Comparison of ENCODE assay signal across 1 cellular context in genomic region chr5:55994998-55995914, GRCh38.
TF ChIP-seq lines count a peak whose summit lies in the region.

No MANE protein-coding gene starts in this region.

TF ChIP-seq in SK-N-SH, 30 proteins besides CTCF, POLR2A, EP300 and RAD21 (continued from another document):
- TF ChIP-seq ZBTB33 (IDR thresholded peaks at IDR 0.05; ENCODE audit: borderline replicate concordance, low read depth) (peak; percentile 38; the same call in 1 of the 2 replicates), FOXM1 (IDR thresholded peaks at IDR 0.05; ENCODE audit: low read depth) (no peak), FOSL2 (IDR thresholded peaks at IDR 0.05; ENCODE audit: borderline replicate concordance, low read depth) (no peak), GABPA (IDR thresholded peaks at IDR 0.05; ENCODE audit: low read depth) (peak; percentile 41; the same call in 1 of the 2 replicates), CHD2 (IDR thresholded peaks at IDR 0.05; ENCODE audit: low read length, partially characterized antibody) (peak; percentile 91), REST (IDR thresholded peaks at IDR 0.05; ENCODE audit: low read depth, low read length) (no peak), TCF12 (IDR thresholded peaks at IDR 0.05) (peak; percentile 35; the same call in 1 of the 2 replicates), TAF1 (IDR thresholded peaks at IDR 0.05; ENCODE audit: borderline replicate concordance, low read depth, low read length) (no peak; the same call in 1 of the 2 replicates), RCOR1 (IDR thresholded peaks at IDR 0.05; ENCODE audit: low read length) (peak; percentile 34; the same call in 1 of the 2 replicates), MAX (IDR thresholded peaks at IDR 0.05; ENCODE audit: low read depth) (peak; percentile 34), USF1 (IDR thresholded peaks at IDR 0.05; ENCODE audit: borderline replicate concordance, low read depth) (no peak; the same call in 1 of the 2 replicates), RXRA (IDR thresholded peaks at IDR 0.05; ENCODE audit: borderline replicate concordance, low read depth) (peak; percentile 85), FOXJ3 (CRISPR knock-in tag; IDR thresholded peaks at IDR 0.05) (no peak), JUND (IDR thresholded peaks at IDR 0.05) (no peak), NRF1 (IDR thresholded peaks at IDR 0.05; ENCODE audit: low read depth, low read length) (0 out of 2 replicates have a peak, but pooled peaks have one; percentile 39), RFX5 (IDR thresholded peaks at IDR 0.05; ENCODE audit: low read length) (no peak)
